In the genomic region with DNA sequence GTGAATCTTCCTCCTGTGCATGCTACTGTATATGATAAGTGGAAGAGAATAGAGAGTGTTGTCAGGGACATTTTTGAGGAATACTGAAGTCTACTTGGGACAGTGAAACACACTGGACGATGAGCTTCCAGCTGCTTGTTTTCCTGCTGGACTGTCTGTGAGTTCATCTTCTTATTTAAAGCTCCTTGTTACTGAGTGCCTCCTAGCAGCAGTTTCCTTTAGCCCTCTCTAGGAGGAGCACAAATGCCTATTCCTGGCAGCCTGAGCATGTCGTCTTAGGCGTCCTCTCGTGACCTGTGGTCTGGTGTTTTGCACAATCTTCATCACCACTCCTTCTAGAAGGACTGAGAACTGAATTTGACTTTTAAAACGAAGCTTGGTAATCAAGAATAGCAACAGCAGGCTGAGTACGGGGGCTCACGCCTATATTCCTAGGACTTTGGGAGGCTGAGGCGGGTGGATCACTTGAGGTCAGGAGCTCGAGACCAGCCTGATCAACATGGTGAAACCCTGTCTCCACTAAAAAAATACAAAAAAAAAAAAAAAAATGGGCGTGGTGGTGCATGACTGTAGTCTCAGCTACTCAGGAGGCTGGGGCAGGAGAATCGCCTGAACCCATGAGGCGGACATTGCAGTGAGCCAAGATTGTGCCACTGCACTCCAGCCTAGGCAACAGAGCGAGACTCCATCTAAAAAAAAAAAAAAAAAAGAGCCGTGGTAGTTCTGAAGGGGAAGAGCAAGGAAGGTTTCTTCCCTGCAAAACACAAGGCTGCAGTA, we compare ENCODE assay signal across 8 cellular contexts. TPM values are rescaled to one million over a fixed set of nuclear protein-coding genes. Genes with fewer than 3 reads are reported as not detected.
DNase-seq lines count a peak whose midpoint lies in the region; ATAC-seq and TF ChIP-seq lines count a peak whose summit lies in the region.

No MANE protein-coding gene starts in this region.

- no peak overlapping the region for H3K27ac Mint-ChIP-seq in endothelial cell (ENCODE audit: unreplicated experiment)

- H3K9me3 ChIP-seq in DOHH2 (ENCODE audit: control insufficient read depth, insufficient read depth, low read length) (no peaks in the 10 kb centered on the region), WERI-Rb-1 (ENCODE audit: severe bottlenecking) (no peaks in the 10 kb centered on the region)

- peaks cover 31% of the 10 kb centered on the region for H3F3A ChIP-seq in DOHH2 (ENCODE audit: control insufficient read depth, insufficient read depth)

- H3K27me3 ChIP-seq in DOHH2 (ENCODE audit: control insufficient read depth, low read length) (no peaks in the 10 kb centered on the region), WERI-Rb-1 (ENCODE audit: insufficient read depth, low read depth, severe bottlenecking) (no peaks in the 10 kb centered on the region)

- H3K4me3 Mint-ChIP-seq in endothelial cell (ENCODE audit: unreplicated experiment) = no peak overlapping the region

- peak overlapping the region; percentile 71 for H3K4me3 ChIP-seq in DOHH2 (ENCODE audit: low read length)
- peak overlapping the region; percentile 6 for H3K4me3 ChIP-seq in WERI-Rb-1 (ENCODE audit: low read depth, low read length)

- DNase-seq in WERI-Rb-1 (peak; percentile 82), islet precursor cell (peak; percentile 73), ureter (ENCODE audit: low spot score) (peak; percentile 68), endothelial cell (ENCODE audit: low spot score) (no peak), DMS114 treated with DMSO at 0.1 percent for 48 hours (lab: John Stamatoyannopoulos, UW; ENCODE audit: unreplicated experiment) (no peak)

- no peaks in the 10 kb centered on the region for H3K9me3 Mint-ChIP-seq in endothelial cell (ENCODE audit: unreplicated experiment)

- peak overlapping the region; percentile 97 for H3K4me2 ChIP-seq in DOHH2 (ENCODE audit: low read length)

- TF ChIP-seq CTCF in DOHH2 (IDR thresholded peaks at IDR 0.05; ENCODE audit: low read depth, low read length, poor library complexity, severe bottlenecking) (peak; percentile 36), WERI-Rb-1 (IDR thresholded peaks at IDR 0.05; ENCODE audit: low read depth, low read length) (peak; percentile 68), endothelial cell (IDR thresholded peaks at IDR 0.05; ENCODE audit: unreplicated experiment) (no peak)

- ATAC-seq in GM19452 (IDR thresholded peaks at IDR 0.05; ENCODE audit: unreplicated experiment) (peak; percentile 65), HG03432 (IDR thresholded peaks at IDR 0.05; ENCODE audit: unreplicated experiment) (peak; percentile 51)

- H3K9me2 ChIP-seq in DOHH2 (replicated peaks; ENCODE audit: control insufficient read depth, low read length) = no peaks in the 10 kb centered on the region

- H4K20me1 ChIP-seq in DOHH2 (ENCODE audit: control insufficient read depth, insufficient read depth, low read depth, low read length) = no peaks in the 10 kb centered on the region

- peaks cover 12% of the 10 kb centered on the region for H3K4me1 Mint-ChIP-seq in endothelial cell (ENCODE audit: unreplicated experiment)

- no peaks in the 10 kb centered on the region for H3K27me3 Mint-ChIP-seq in endothelial cell (ENCODE audit: unreplicated experiment)

- 0 out of 2 replicates have a peak, but pooled peaks cover 4% of the 10 kb centered on the region for H3K36me3 ChIP-seq in DOHH2 (ENCODE audit: control insufficient read depth, low read length)
- H3K36me3 ChIP-seq in WERI-Rb-1 = peaks cover 13% of the 10 kb centered on the region

- H3K36me3 Mint-ChIP-seq in endothelial cell (ENCODE audit: low read depth, unreplicated experiment) = no peaks in the 10 kb centered on the region

- peaks cover 78% of the 10 kb centered on the region for H3K4me1 ChIP-seq in DOHH2 (ENCODE audit: control insufficient read depth, low read length)

- H3K79me2 ChIP-seq in DOHH2 (ENCODE audit: control insufficient read depth, low read length) = no peaks in the 10 kb centered on the region

- peak overlapping the region; percentile 94 for H3K27ac ChIP-seq in DOHH2 (ENCODE audit: low read depth, low read length)
- H3K27ac ChIP-seq in WERI-Rb-1 = peak overlapping the region; percentile 63

RNA-seq across cellular contexts. Expression of a gene that starts 44.0 kb away (rescaled TPM):
- total RNA-seq in ureter = 3.3 TPM
- 7.0 TPM for total RNA-seq in endothelial cell (ENCODE audit: unreplicated experiment)

Comparison
In these comparisons a context has a peak if more than half of its experiments do, and no peak if none do; other contexts are left out.
1. DNase-seq: peak in WERI-Rb-1 (single experiment), islet precursor cell (single experiment) and ureter (single experiment); none in endothelial cell (single experiment) and DMS114 treated with DMSO at 0.1 percent for 48 hours (single experiment).